Comparison of ENCODE assay signal across 8 cellular contexts in the genomic region with DNA sequence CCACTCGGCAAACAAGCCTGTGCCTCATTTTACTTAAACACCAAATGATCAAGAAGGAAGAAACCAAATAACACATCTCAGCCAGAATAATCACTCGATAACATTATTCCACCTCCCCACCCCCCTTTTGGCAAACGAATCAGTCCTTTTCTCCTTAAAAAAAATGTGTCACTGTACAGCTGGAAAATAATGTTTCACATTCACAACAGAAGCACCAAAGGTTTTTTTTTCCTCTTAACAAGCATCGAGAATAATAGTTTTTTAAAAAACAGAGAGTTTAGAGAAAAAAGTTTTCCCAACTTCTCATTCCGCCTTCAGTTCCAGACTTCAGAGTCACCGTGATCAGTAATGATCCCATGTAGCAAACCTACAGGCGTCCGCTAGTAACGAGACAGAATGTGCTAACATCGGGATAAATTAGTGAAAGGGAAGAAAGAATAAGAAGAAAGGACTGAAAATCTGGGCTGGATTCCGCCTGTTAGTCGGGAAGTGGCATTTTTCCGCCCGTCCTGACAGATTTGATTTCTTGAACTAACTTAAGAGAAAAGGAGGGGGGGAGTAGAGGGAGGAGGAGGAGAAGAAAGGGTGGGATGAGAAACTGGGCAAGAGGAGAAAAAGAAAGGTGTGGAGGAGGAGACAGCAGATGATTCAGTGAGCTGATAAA. TPM values are rescaled to one million over a fixed set of nuclear protein-coding genes. Genes with fewer than 3 reads are reported as not detected.
DNase-seq lines count a peak whose midpoint lies in the region; ATAC-seq, FAIRE-seq and TF ChIP-seq lines count a peak whose summit lies in the region.

A gene with protein sequence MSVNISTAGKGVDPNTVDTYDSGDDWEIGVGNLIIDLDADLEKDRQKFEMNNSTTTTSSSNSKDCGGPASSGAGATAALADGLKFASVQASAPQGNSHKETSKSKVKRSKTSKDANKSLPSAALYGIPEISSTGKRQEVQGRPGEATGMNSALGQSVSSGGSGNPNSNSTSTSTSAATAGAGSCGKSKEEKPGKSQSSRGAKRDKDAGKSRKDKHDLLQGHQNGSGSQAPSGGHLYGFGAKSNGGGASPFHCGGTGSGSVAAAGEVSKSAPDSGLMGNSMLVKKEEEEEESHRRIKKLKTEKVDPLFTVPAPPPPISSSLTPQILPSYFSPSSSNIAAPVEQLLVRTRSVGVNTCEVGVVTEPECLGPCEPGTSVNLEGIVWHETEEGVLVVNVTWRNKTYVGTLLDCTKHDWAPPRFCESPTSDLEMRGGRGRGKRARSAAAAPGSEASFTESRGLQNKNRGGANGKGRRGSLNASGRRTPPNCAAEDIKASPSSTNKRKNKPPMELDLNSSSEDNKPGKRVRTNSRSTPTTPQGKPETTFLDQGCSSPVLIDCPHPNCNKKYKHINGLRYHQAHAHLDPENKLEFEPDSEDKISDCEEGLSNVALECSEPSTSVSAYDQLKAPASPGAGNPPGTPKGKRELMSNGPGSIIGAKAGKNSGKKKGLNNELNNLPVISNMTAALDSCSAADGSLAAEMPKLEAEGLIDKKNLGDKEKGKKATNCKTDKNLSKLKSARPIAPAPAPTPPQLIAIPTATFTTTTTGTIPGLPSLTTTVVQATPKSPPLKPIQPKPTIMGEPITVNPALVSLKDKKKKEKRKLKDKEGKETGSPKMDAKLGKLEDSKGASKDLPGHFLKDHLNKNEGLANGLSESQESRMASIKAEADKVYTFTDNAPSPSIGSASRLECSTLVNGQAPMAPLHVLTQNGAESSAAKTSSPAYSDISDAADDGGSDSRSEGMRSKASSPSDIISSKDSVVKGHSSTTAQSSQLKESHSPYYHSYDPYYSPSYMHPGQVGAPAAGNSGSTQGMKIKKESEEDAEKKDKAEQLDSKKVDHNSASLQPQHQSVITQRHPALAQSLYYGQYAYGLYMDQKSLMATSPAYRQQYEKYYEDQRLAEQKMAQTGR (N-terminal part only) (minus strand): TSS at position 388 of the 664 bp plus-strand sequence. CDS start 1,650 bp downstream, outside the sequence.

- H3K9ac ChIP-seq in mucosa of rectum (ENCODE audit: low read depth in 1 of 2, low read length in 2 of 2), result peak within 1 kb of the TSS; percentile 82 to 87

- peak within 1 kb of the TSS; percentile 94 for H2AFZ ChIP-seq in ACC112 (ENCODE audit: low read length, unreplicated experiment)

- peaks cover 31% of the 10 kb centered on the region for H3K4me1 ChIP-seq in ACC112 (ENCODE audit: control insufficient read depth, insufficient read depth, low read length, unreplicated experiment)
- H3K4me1 ChIP-seq in mucosa of rectum (ENCODE audit: control insufficient read depth in 2 of 2, insufficient read depth in 2 of 2, low read length in 2 of 2), result peaks cover 19 to 44% of the 10 kb centered on the region in 2 donors

- H3K9me3 ChIP-seq in mucosa of rectum (ENCODE audit: control insufficient read depth in 2 of 2, low read length in 2 of 2), result no peaks in the 10 kb centered on the region

- no peak for ATAC-seq in HG02610 (IDR thresholded peaks at IDR 0.05; ENCODE audit: unreplicated experiment)
- no peak for ATAC-seq in GM21381 (IDR thresholded peaks at IDR 0.05; ENCODE audit: unreplicated experiment)

- no peaks in the 10 kb centered on the region for H3K36me3 ChIP-seq in ACC112 (ENCODE audit: insufficient read depth, low read length)
- H3K36me3 ChIP-seq in H7 (replicated peaks; ENCODE audit: control insufficient read depth, insufficient read depth, low read length), result no peaks in the 10 kb centered on the region
- H3K36me3 ChIP-seq in mucosa of rectum (ENCODE audit: control insufficient read depth in 2 of 2, insufficient read depth in 2 of 2, low read length in 2 of 2), result no peaks in the 10 kb centered on the region

- H3K4me3 ChIP-seq in ACC112 (ENCODE audit: low read depth, low read length), result peak within 1 kb of the TSS; percentile 83
- peak within 1 kb of the TSS; percentile 77 for H3K4me3 ChIP-seq in H7 (ENCODE audit: insufficient read depth, low read depth, low read length)
- peak within 1 kb of the TSS; percentile 77 to 85 for H3K4me3 ChIP-seq in mucosa of rectum (ENCODE audit: low read length in 2 of 2)

- no peak for TF ChIP-seq CTCF in D721Med (IDR thresholded peaks at IDR 0.05; ENCODE audit: insufficient read depth, missing control alignments)

- H3K79me2 ChIP-seq in ACC112 (ENCODE audit: control insufficient read depth, insufficient read depth, low read length, unreplicated experiment), result peaks cover 28% of the 10 kb centered on the region

- H3K27ac ChIP-seq in ACC112 (ENCODE audit: low read depth, low read length) (peak within 1 kb of the TSS; percentile 84), mucosa of rectum (ENCODE audit: low read depth in 2 of 2, low read length in 2 of 2) (peak within 1 kb of the TSS; percentile 92 to 94)

- peak; percentile 50 for DNase-seq in H7
- peak; percentile 41 for DNase-seq in SHP77 treated with DMSO at 0.1 percent for 48 hours (lab: John Stamatoyannopoulos, UW)
- no peak for DNase-seq in D721Med (ENCODE audit: insufficient read length, low spot score)

- FAIRE-seq in endometrium (lab: Jason Lieb, UNC), result peak; percentile 12
- no peak for FAIRE-seq in D721Med (lab: Jason Lieb, UNC)

- H3K27me3 ChIP-seq in ACC112 (ENCODE audit: insufficient read depth, low read length) (no peaks in the 10 kb centered on the region), H7 (ENCODE audit: control insufficient read depth, insufficient read depth, low read length) (no peaks in the 10 kb centered on the region), mucosa of rectum (ENCODE audit: control insufficient read depth in 2 of 2, insufficient read depth in 2 of 2, low read length in 2 of 2) (no peaks in the 10 kb centered on the region)

RNA-seq across cellular contexts. Expression of the gene that starts here (rescaled TPM):
- total RNA-seq in H7 (2014; rRNA removed; shearing (Covaris generic)), result 58.7 and 61.6 TPM in 2 replicates
